Comparison of ENCODE assay signal across 9 cellular contexts in the genomic region with DNA sequence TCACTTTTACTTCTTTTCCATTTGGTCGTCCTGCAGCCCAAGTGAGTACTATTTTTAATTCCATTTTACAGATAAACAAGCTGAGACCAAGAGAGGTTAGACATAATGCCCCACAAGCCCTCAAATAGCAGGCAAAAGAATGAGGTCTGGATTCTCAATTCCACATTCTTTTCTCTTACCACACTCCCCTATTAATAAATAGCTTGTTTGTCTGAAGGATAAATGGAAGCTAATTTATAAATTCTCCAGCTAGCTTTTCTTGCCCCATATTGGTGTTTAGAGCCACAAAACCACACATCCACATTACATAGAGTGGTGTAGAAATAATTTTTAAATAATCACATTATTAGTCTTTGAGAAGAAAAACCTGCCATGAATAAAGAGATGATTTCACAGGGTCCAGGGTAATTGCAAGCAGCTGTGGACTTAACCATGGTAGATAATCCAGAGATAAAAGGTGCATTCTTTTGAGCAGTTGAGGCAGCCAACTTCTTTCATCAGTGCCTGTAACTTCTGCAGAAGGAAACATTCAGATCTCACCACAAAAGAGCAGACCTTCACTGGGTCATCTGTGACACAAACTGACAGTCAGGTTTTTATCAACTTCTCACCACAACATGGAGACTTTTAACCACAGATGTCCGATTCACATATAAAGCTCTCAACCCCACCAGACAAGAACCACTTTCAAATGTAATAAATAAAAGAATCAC.
DNase-seq lines count a peak whose midpoint lies in the region; ATAC-seq and TF ChIP-seq lines count a peak whose summit lies in the region.
"Had no signal": no experiment of that assay in that cellular context is flagged by ENCODE, and none has a peak within 500 bp of the region (broad histone marks: within the 10 kb centered on the region; RNA-seq: fewer than 3 reads in every experiment).

No MANE protein-coding gene starts in this region.

- CTCF ChIA-PET in activated naive CD4-positive, alpha-beta T cell treated with anti-CD3 and anti-CD28 coated beads for 36 hours (lab: Charles Lee): interaction anchor here (0.6 to 1.5 kb wide), 3 partner anchors 9 to 803 kb away, joined by 4 to 5 read pairs (median 4); no protein-coding TSS in a partner anchor

- H3K4me3 Mint-ChIP-seq in activated naive CD4-positive, alpha-beta T cell treated with anti-CD3 and anti-CD28 coated beads for 36 hours: no peak overlapping the region

- no peak overlapping the region for H3K27ac Mint-ChIP-seq in activated naive CD4-positive, alpha-beta T cell treated with anti-CD3 and anti-CD28 coated beads for 36 hours

- DNase-seq in GM13976 (ENCODE audit: low spot score): peak; percentile 38
- peak in 1 of 2 experiments; percentile 41 for DNase-seq in HL-60 (ENCODE audit: low read depth in 1 of 2, low spot score in 1 of 2)
- DNase-seq in fibroblast of the aortic adventitia (ENCODE audit: low read depth): peak; percentile 82
- DNase-seq in activated naive CD4-positive, alpha-beta T cell treated with anti-CD3 and anti-CD28 coated beads for 36 hours: no peak
- DNase-seq in NCI-H1092 (lab: John Stamatoyannopoulos, UW): no peak
- no peak for DNase-seq in cerebellum (ENCODE audit: low spot score)
- no peak for DNase-seq in anterior cingulate cortex (lab: John Stamatoyannopoulos, UW)
- DNase-seq: small intestine had no signal

- H3K27me3 Mint-ChIP-seq in activated naive CD4-positive, alpha-beta T cell treated with anti-CD3 and anti-CD28 coated beads for 36 hours (ENCODE audit: low read depth): no peaks in the 10 kb centered on the region

- no peaks in the 10 kb centered on the region for H3K36me3 Mint-ChIP-seq in activated naive CD4-positive, alpha-beta T cell treated with anti-CD3 and anti-CD28 coated beads for 36 hours (ENCODE audit: low read depth)

- intact Hi-C loops in activated naive CD4-positive, alpha-beta T cell treated with anti-CD3 and anti-CD28 coated beads for 36 hours (cut with micrococcal nuclease): loop anchor here (10.0 kb wide), 2 partner anchors 564 to 896 kb away; no protein-coding TSS in a partner anchor

- no peak overlapping the region for H3K4me3 ChIP-seq in HL-60 (replicated peaks; ENCODE audit: insufficient read depth, low read length)
- H3K4me3 ChIP-seq in fibroblast of the aortic adventitia (ENCODE audit: low read depth, low read length): no peak overlapping the region

- H3K27ac ChIP-seq in HL-60 (replicated peaks): 0 out of 2 replicates have a peak overlapping the region, but pooled peaks have one; percentile 11

- peaks cover 89% of the 10 kb centered on the region for H3K4me1 Mint-ChIP-seq in activated naive CD4-positive, alpha-beta T cell treated with anti-CD3 and anti-CD28 coated beads for 36 hours (ENCODE audit: low read depth)

- peak; percentile 77 for ATAC-seq in GM21723 (IDR thresholded peaks at IDR 0.05; ENCODE audit: unreplicated experiment)

- peaks cover 2% of the 10 kb centered on the region for H3K9me3 Mint-ChIP-seq in activated naive CD4-positive, alpha-beta T cell treated with anti-CD3 and anti-CD28 coated beads for 36 hours

- in situ Hi-C loops in GM13976 (cut with MboI; ENCODE audit: low sequenced_read_pairs, unreplicated experiment): no loop called here

- no peaks in the 10 kb centered on the region for H3K27me3 ChIP-seq in HL-60 (ENCODE audit: insufficient read depth, poor library complexity, severe bottlenecking)

- TF ChIP-seq CTCF in GM13976 (IDR thresholded peaks at IDR 0.05; ENCODE audit: borderline replicate concordance, control extremely low read depth, extremely low read depth, insufficient read depth, missing control alignments) (no peak), HL-60 (IDR thresholded peaks at IDR 0.05; ENCODE audit: insufficient read depth, low read length) (no peak), fibroblast of the aortic adventitia (IDR thresholded peaks at IDR 0.05; ENCODE audit: insufficient read depth, low read length) (no peak)

Comparison
In these comparisons a context has a peak if more than half of its experiments do, and no peak if none do; other contexts are left out.
1. DNase-seq: peak in GM13976 (single experiment) and fibroblast of the aortic adventitia (single experiment); none in activated naive CD4-positive, alpha-beta T cell treated with anti-CD3 and anti-CD28 coated beads for 36 hours (single experiment), NCI-H1092 (single experiment), cerebellum (single experiment) and anterior cingulate cortex (0 of 58).